Comparison of ENCODE assay signal across 14 cellular contexts in genomic region chr12:19483727-19484126, GRCh38. TPM values are rescaled to one million over a fixed set of nuclear protein-coding genes. Genes with fewer than 3 reads are reported as not detected.
DNase-seq lines count a peak whose midpoint lies in the region; ATAC-seq and TF ChIP-seq lines count a peak whose summit lies in the region.
"Had no signal": no experiment of that assay in that cellular context is flagged by ENCODE, and none has a peak within 500 bp of the region (broad histone marks: within the 10 kb centered on the region; RNA-seq: fewer than 3 reads in every experiment).

No MANE protein-coding gene starts in this region.

- H3K36me3 ChIP-seq in tibial artery, result peaks cover 9 to 14% (median 14%) of the 10 kb centered on the region in 3 donors
- H3K36me3 ChIP-seq: brain microvascular endothelial cell had no signal

- H3K27ac ChIP-seq in epithelial cell of prostate (no peak overlapping the region), tibial artery (peak overlapping the region; percentile 47 to 63)
- H3K27ac ChIP-seq: parathyroid adenoma, VCaP had no signal

- peaks cover 61% of the 10 kb centered on the region for H3K36me3 Mint-ChIP-seq in activated naive CD4-positive, alpha-beta T cell treated with anti-CD3 and anti-CD28 coated beads, Interleukin-2, amount 10 ng/mL, durations not matched to agents 7 days and 5 days
- H3K36me3 Mint-ChIP-seq in activated T-helper 2 cell treated with anti-CD3 and anti-CD28 coated beads, Interferon-gamma antibody, Interleukin-2, Interleukin-4, amounts not matched to agents 10 μg/mL and 5 μg/mL and 100 μg/mL, durations not matched to agents 14 hours and 24 hours and 36 hours (ENCODE audit: low read depth), result peaks cover 92% of the 10 kb centered on the region

- no peak for TF ChIP-seq CTCF in tibial artery (IDR thresholded peaks at IDR 0.05)

- peaks cover 0 to 53% (median 15%) of the 10 kb centered on the region in 4 donors for H3K4me1 ChIP-seq in tibial artery
- H3K4me1 ChIP-seq: parathyroid adenoma had no signal

- CTCF ChIA-PET in activated naive CD4-positive, alpha-beta T cell treated with anti-CD3 and anti-CD28 coated beads, Interleukin-2, amount 10 ng/mL, durations not matched to agents 7 days and 5 days (lab: Charles Lee), result no interaction called here

- ATAC-seq in GM19023 (IDR thresholded peaks at IDR 0.05; ENCODE audit: unreplicated experiment) (no peak), HG03439 (IDR thresholded peaks at IDR 0.05; ENCODE audit: unreplicated experiment) (no peak)

- no peaks in the 10 kb centered on the region for H3K27me3 Mint-ChIP-seq in activated naive CD4-positive, alpha-beta T cell treated with anti-CD3 and anti-CD28 coated beads, Interleukin-2, amount 10 ng/mL, durations not matched to agents 7 days and 5 days
- H3K27me3 Mint-ChIP-seq in activated T-helper 2 cell treated with anti-CD3 and anti-CD28 coated beads, Interferon-gamma antibody, Interleukin-2, Interleukin-4, amounts not matched to agents 10 μg/mL and 5 μg/mL and 100 μg/mL, durations not matched to agents 14 hours and 24 hours and 36 hours (ENCODE audit: low read depth), result no peaks in the 10 kb centered on the region

- intact Hi-C loops in activated T-helper 2 cell treated with anti-CD3 and anti-CD28 coated beads, Interferon-gamma antibody, Interleukin-2, Interleukin-4, amounts not matched to agents 10 μg/mL and 5 μg/mL and 100 μg/mL, durations not matched to agents 14 hours and 24 hours and 36 hours (cut with micrococcal nuclease), result loop anchor here (2.0 to 5.0 kb wide), 5 partner anchors 15 to 194 kb away; no protein-coding TSS in a partner anchor
- intact Hi-C loops in tibial artery (cut with DNase I; ENCODE audit: low total_unique reads), result no loop called here

- H3K27ac Mint-ChIP-seq in activated naive CD4-positive, alpha-beta T cell treated with anti-CD3 and anti-CD28 coated beads, Interleukin-2, amount 10 ng/mL, durations not matched to agents 7 days and 5 days, result peak overlapping the region; percentile 78
- peak overlapping the region; percentile 86 for H3K27ac Mint-ChIP-seq in activated T-helper 2 cell treated with anti-CD3 and anti-CD28 coated beads, Interferon-gamma antibody, Interleukin-2, Interleukin-4, amounts not matched to agents 10 μg/mL and 5 μg/mL and 100 μg/mL, durations not matched to agents 14 hours and 24 hours and 36 hours

- no peaks in the 10 kb centered on the region for H3K27me3 ChIP-seq in tibial artery
- H3K27me3 ChIP-seq: brain microvascular endothelial cell had no signal

- H3K9me3 ChIP-seq in tibial artery, result peaks cover 0 to 9% (median 0%) of the 10 kb centered on the region in 3 donors

- peaks cover 14% of the 10 kb centered on the region for H3K9me3 Mint-ChIP-seq in activated naive CD4-positive, alpha-beta T cell treated with anti-CD3 and anti-CD28 coated beads, Interleukin-2, amount 10 ng/mL, durations not matched to agents 7 days and 5 days
- peaks cover 21% of the 10 kb centered on the region for H3K9me3 Mint-ChIP-seq in activated T-helper 2 cell treated with anti-CD3 and anti-CD28 coated beads, Interferon-gamma antibody, Interleukin-2, Interleukin-4, amounts not matched to agents 10 μg/mL and 5 μg/mL and 100 μg/mL, durations not matched to agents 14 hours and 24 hours and 36 hours

- H3K4me3 ChIP-seq in tibial artery, result no peak overlapping the region

- no peak for DNase-seq in activated naive CD4-positive, alpha-beta T cell treated with anti-CD3 and anti-CD28 coated beads, Interleukin-2, amount 10 ng/mL, durations not matched to agents 7 days and 5 days
- no peak for DNase-seq in activated naive CD4-positive, alpha-beta T cell treated with Interleukin-2 at 50 U/mL for 16 hours
- DNase-seq in activated T-helper 2 cell treated with anti-CD3 and anti-CD28 coated beads, Interferon-gamma antibody, Interleukin-2, Interleukin-4, amounts not matched to agents 10 μg/mL and 5 μg/mL and 100 μg/mL, durations not matched to agents 14 hours and 24 hours and 36 hours (ENCODE audit: low spot score), result no peak
- peak; percentile 14 for DNase-seq in epithelial cell of prostate (ENCODE audit: low read depth, low spot score)
- DNase-seq in tibial artery, result no peak
- no peak for DNase-seq in DMS53 treated with DMSO at 0.1 percent for 48 hours (lab: John Stamatoyannopoulos, UW; ENCODE audit: unreplicated experiment)
- DNase-seq: brain microvascular endothelial cell, kidney, NCI-H1417 treated with DMSO at 0.1 percent for 48 hours, NCI-H446 treated with DMSO at 0.1 percent for 48 hours had no signal

- no peak overlapping the region for H3K4me3 Mint-ChIP-seq in activated naive CD4-positive, alpha-beta T cell treated with anti-CD3 and anti-CD28 coated beads, Interleukin-2, amount 10 ng/mL, durations not matched to agents 7 days and 5 days
- no peak overlapping the region for H3K4me3 Mint-ChIP-seq in activated T-helper 2 cell treated with anti-CD3 and anti-CD28 coated beads, Interferon-gamma antibody, Interleukin-2, Interleukin-4, amounts not matched to agents 10 μg/mL and 5 μg/mL and 100 μg/mL, durations not matched to agents 14 hours and 24 hours and 36 hours (ENCODE audit: low read depth)

- H3K4me1 Mint-ChIP-seq in activated naive CD4-positive, alpha-beta T cell treated with anti-CD3 and anti-CD28 coated beads, Interleukin-2, amount 10 ng/mL, durations not matched to agents 7 days and 5 days, result peaks cover 45% of the 10 kb centered on the region
- peaks cover 43% of the 10 kb centered on the region for H3K4me1 Mint-ChIP-seq in activated T-helper 2 cell treated with anti-CD3 and anti-CD28 coated beads, Interferon-gamma antibody, Interleukin-2, Interleukin-4, amounts not matched to agents 10 μg/mL and 5 μg/mL and 100 μg/mL, durations not matched to agents 14 hours and 24 hours and 36 hours (ENCODE audit: low read depth)

RNA-seq across cellular contexts. Expression of gene AEBP2, which starts 44.4 kb away (rescaled TPM):
- total RNA-seq in activated T-helper 2 cell treated with anti-CD3 and anti-CD28 coated beads, Interferon-gamma antibody, Interleukin-2, Interleukin-4, amounts not matched to agents 10 μg/mL and 5 μg/mL and 100 μg/mL, durations not matched to agents 14 hours and 24 hours and 36 hours, result 64.3 and 67.6 TPM in 2 replicates
